18 cellular contexts compared by ENCODE assay signal in genomic region chr18:50126466-50126865, GRCh38.
"Had no signal": no experiment of that assay in that cellular context is flagged by ENCODE, and none has a peak within 500 bp of the region (broad histone marks: within the 10 kb centered on the region; RNA-seq: fewer than 3 reads in every experiment).

No MANE protein-coding gene starts in this region.

- H3K9me3 ChIP-seq: gastrocnemius medialis, heart left ventricle, ovary had no signal

- H3K9me3 Mint-ChIP-seq: activated naive CD4-positive, alpha-beta T cell treated with anti-CD3 and anti-CD28 coated beads, Interleukin-2, amount 50 U/mL, for 24 hours; effector memory CD8-positive, alpha-beta T cell; naive thymus-derived CD8-positive, alpha-beta T cell; stimulated activated naive CD8-positive, alpha-beta T cell treated with anti-CD3 and anti-CD28 coated beads, Interleukin-15, amount 100 ng/mL, for 72 hours; T-helper 1 cell treated with Interleukin-12 subunit alpha and Interleukin-12 subunit beta and Interleukin-4 antibody, amounts not matched to agents 30 μg/mL and 1 μg/mL, for 36 hours; type B pancreatic cell had no signal

- DNase-seq: activated CD4-positive, CD25-positive, alpha-beta regulatory T cell treated with anti-CD3 and anti-CD28 coated beads, Interleukin-2, amount 50 U/mL, for 72 hours; activated CD8-positive, alpha-beta memory T cell treated with anti-CD3 and anti-CD28 coated beads for 24 hours; activated CD8-positive, alpha-beta memory T cell treated with anti-CD3 and anti-CD28 coated beads, Interleukin-2, amount 50 U/mL, for 48 hours; activated effector memory CD4-positive, alpha-beta T cell treated with Interleukin-2 at 50 U/mL for 16 hours; activated T-cell treated with anti-CD3 and anti-CD28 coated beads, Interleukin-2, amount 50 U/mL, for 48 hours; effector memory CD8-positive, alpha-beta T cell; gastrocnemius medialis; heart left ventricle; naive thymus-derived CD8-positive, alpha-beta T cell; ovary; stimulated activated CD4-positive, alpha-beta T cell treated with anti-CD3 and anti-CD28 coated beads, Interleukin-12 subunit alpha, Interleukin-12 subunit beta, amount 100 ng/mL, for 4 hours; stimulated activated CD4-positive, alpha-beta T cell treated with anti-CD3 and anti-CD28 coated beads, Interleukin-1b, Interleukin-23, amount 100 ng/mL, for 48 hours; stimulated activated naive CD8-positive, alpha-beta T cell treated with anti-CD3 and anti-CD28 coated beads, Interleukin-15, amount 100 ng/mL, for 72 hours had no signal

- H3K36me3 Mint-ChIP-seq: activated naive CD4-positive, alpha-beta T cell treated with anti-CD3 and anti-CD28 coated beads, Interleukin-2, amount 50 U/mL, for 24 hours; naive thymus-derived CD8-positive, alpha-beta T cell; type B pancreatic cell had no signal

- H3K4me1 Mint-ChIP-seq: activated naive CD4-positive, alpha-beta T cell treated with anti-CD3 and anti-CD28 coated beads, Interleukin-2, amount 50 U/mL, for 24 hours; naive thymus-derived CD8-positive, alpha-beta T cell had no signal

- H3K4me3 ChIP-seq: cardiac muscle cell, gastrocnemius medialis, heart left ventricle, ovary had no signal

- H3K27me3 Mint-ChIP-seq: type B pancreatic cell had no signal

- H3K27ac ChIP-seq: cardiac muscle cell, gastrocnemius medialis, heart left ventricle, ovary, VCaP had no signal

- H3K27ac Mint-ChIP-seq: activated naive CD4-positive, alpha-beta T cell treated with anti-CD3 and anti-CD28 coated beads, Interleukin-2, amount 50 U/mL, for 24 hours; effector memory CD8-positive, alpha-beta T cell; stimulated activated naive CD8-positive, alpha-beta T cell treated with anti-CD3 and anti-CD28 coated beads, Interleukin-15, amount 100 ng/mL, for 72 hours; T-helper 1 cell treated with Interleukin-12 subunit alpha and Interleukin-12 subunit beta and Interleukin-4 antibody, amounts not matched to agents 30 μg/mL and 1 μg/mL, for 36 hours had no signal

- H3K4me3 Mint-ChIP-seq: activated naive CD4-positive, alpha-beta T cell treated with anti-CD3 and anti-CD28 coated beads, Interleukin-2, amount 50 U/mL, for 24 hours; effector memory CD8-positive, alpha-beta T cell; naive thymus-derived CD8-positive, alpha-beta T cell; stimulated activated naive CD8-positive, alpha-beta T cell treated with anti-CD3 and anti-CD28 coated beads, Interleukin-15, amount 100 ng/mL, for 72 hours; T-helper 1 cell treated with Interleukin-12 subunit alpha and Interleukin-12 subunit beta and Interleukin-4 antibody, amounts not matched to agents 30 μg/mL and 1 μg/mL, for 36 hours had no signal

- H3K27me3 ChIP-seq: cardiac muscle cell, gastrocnemius medialis, ovary had no signal

- H3K4me1 ChIP-seq: gastrocnemius medialis, heart left ventricle had no signal

- H3K36me3 ChIP-seq: cardiac muscle cell, gastrocnemius medialis, heart left ventricle, ovary had no signal
